ENCODE assay signal across 25 cellular contexts in genomic region chr2:146952691-146953090, GRCh38.
"Had no signal": no experiment of that assay in that cellular context is flagged by ENCODE, and none has a peak within 500 bp of the region (broad histone marks: within the 10 kb centered on the region; RNA-seq: fewer than 3 reads in every experiment).

No MANE protein-coding gene starts in this region.

- H3K36me3 ChIP-seq: prostate gland, right atrium auricular region, transverse colon had no signal

- H3K27ac ChIP-seq: epithelial cell of prostate, prostate gland, right atrium auricular region, transverse colon had no signal

- ATAC-seq: activated T-cell treated with anti-CD3 and anti-CD28 coated beads, Interleukin-2, amount 50 U/mL, for 4 hours; left ventricle myocardium superior; natural killer cell; stimulated activated effector memory CD8-positive, alpha-beta T cell treated with anti-CD3 and anti-CD28 coated beads, Interleukin-12 subunit alpha, Interleukin-12 subunit beta, amount 100 ng/mL, for 72 hours; stimulated activated naive CD8-positive, alpha-beta T cell treated with anti-CD3 and anti-CD28 coated beads, Interleukin-15, amount 100 ng/mL, for 72 hours had no signal

- DNase-seq: activated CD4-positive, alpha-beta T cell treated with anti-CD3 and anti-CD28 coated beads for 4 hours; activated CD4-positive, alpha-beta T cell treated with anti-CD3 and anti-CD28 coated beads, Interleukin-2, amount 50 U/mL, for 48 hours; activated CD4-positive, CD25-positive, alpha-beta regulatory T cell; activated CD8-positive, alpha-beta memory T cell treated with anti-CD3 and anti-CD28 coated beads, Interleukin-2, amount 50 U/mL, for 48 hours; activated naive CD4-positive, alpha-beta T cell treated with Interleukin-2 at 50 U/mL for 16 hours; activated naive CD8-positive, alpha-beta T cell treated with anti-CD3 and anti-CD28 coated beads for 36 hours; activated T-cell treated with anti-CD3 and anti-CD28 coated beads, Interleukin-2, amount 50 U/mL, for 4 hours; amygdala; cerebellar nuclear complex; cortex of kidney; endodermal cell; islet precursor cell; left ventricle myocardium superior; mammary epithelial cell; midbrain; natural killer cell; stimulated activated CD4-positive, alpha-beta T cell treated with anti-CD3 and anti-CD28 coated beads, Interleukin-2, amount 100 ng/mL, for 24 hours; stimulated activated naive CD8-positive, alpha-beta T cell treated with anti-CD3 and anti-CD28 coated beads, Interleukin-15, amount 100 ng/mL, for 72 hours; T1000; transverse colon had no signal

- H3K4me3 ChIP-seq: prostate gland, right atrium auricular region, transverse colon had no signal

- H3K9me3 ChIP-seq: prostate gland, right atrium auricular region, transverse colon had no signal

- H3K4me1 ChIP-seq: prostate gland, right atrium auricular region, transverse colon had no signal

- FAIRE-seq: frontal cortex had no signal

- H3K27me3 ChIP-seq: right atrium auricular region, transverse colon had no signal
